1 cellular context compared by ENCODE assay signal in the genomic region with DNA sequence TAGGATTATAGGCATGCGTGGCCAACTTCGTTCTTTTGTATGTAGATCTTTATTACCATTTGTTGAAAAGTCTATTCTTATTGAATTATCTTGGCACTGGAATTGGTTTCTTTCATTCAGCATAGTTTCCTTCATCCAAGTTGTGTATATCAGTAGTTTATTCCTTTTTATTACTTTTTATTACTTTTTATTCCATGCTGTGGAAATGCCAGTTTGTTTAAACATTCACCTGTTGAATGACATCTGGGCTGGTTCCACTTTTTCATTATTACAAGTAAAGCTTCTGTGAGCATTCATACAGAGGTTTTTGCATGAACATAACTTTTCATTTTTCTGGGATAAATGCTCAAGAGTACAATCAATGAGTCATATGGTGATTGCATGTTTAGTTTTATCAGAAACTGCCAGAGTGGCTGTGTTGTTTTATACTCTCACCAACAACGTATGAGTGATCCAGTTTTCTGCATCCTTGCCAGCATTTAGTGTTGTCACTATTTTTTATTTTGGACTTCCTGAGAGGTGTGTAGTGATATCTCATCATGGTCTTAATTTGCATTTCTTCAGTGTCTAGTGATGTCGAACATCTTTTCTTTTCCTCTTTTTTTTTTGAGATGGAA.
A peak's percentile ranks its signal among the peaks of the same experiment; 100 is the strongest.
TF ChIP-seq lines count a peak whose summit lies in the region.

No MANE protein-coding gene starts in this region.

TF ChIP-seq in IMR-90, 13 proteins besides CTCF, POLR2A, EP300 and RAD21:
- no peak for TF ChIP-seq MAZ (IDR thresholded peaks at IDR 0.05; ENCODE audit: borderline replicate concordance, low read depth, low read length)
- peak; percentile 16; the same call in 1 of the 2 replicates for TF ChIP-seq MAFK (IDR thresholded peaks at IDR 0.05; ENCODE audit: low read depth, low read length)
- no peak for TF ChIP-seq SMC3 (IDR thresholded peaks at IDR 0.05; ENCODE audit: low read depth, low read length)
- peak; percentile 74 for TF ChIP-seq CEBPB (IDR thresholded peaks at IDR 0.05; ENCODE audit: low read depth, low read length)
- peak; percentile 81; the same call in 1 of the 2 replicates for TF ChIP-seq FOS (IDR thresholded peaks at IDR 0.05; ENCODE audit: low read depth, low read length)
- no peak for TF ChIP-seq NFE2L2 (IDR thresholded peaks at IDR 0.05; ENCODE audit: low read depth, low read length)
- TF ChIP-seq, protein P1, sequence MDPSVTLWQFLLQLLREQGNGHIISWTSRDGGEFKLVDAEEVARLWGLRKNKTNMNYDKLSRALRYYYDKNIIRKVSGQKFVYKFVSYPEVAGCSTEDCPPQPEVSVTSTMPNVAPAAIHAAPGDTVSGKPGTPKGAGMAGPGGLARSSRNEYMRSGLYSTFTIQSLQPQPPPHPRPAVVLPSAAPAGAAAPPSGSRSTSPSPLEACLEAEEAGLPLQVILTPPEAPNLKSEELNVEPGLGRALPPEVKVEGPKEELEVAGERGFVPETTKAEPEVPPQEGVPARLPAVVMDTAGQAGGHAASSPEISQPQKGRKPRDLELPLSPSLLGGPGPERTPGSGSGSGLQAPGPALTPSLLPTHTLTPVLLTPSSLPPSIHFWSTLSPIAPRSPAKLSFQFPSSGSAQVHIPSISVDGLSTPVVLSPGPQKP (IDR thresholded peaks at IDR 0.05; ENCODE audit: borderline replicate concordance, low read depth, low read length) = no peak
- TF ChIP-seq, protein P2, sequence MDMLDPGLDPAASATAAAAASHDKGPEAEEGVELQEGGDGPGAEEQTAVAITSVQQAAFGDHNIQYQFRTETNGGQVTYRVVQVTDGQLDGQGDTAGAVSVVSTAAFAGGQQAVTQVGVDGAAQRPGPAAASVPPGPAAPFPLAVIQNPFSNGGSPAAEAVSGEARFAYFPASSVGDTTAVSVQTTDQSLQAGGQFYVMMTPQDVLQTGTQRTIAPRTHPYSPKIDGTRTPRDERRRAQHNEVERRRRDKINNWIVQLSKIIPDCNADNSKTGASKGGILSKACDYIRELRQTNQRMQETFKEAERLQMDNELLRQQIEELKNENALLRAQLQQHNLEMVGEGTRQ (IDR thresholded peaks at IDR 0.05; ENCODE audit: low read depth, low read length) = no peak
- peak; percentile 57 for TF ChIP-seq RCOR1 (IDR thresholded peaks at IDR 0.05; ENCODE audit: insufficient replicate concordance, low read length)
